In the genomic region with DNA sequence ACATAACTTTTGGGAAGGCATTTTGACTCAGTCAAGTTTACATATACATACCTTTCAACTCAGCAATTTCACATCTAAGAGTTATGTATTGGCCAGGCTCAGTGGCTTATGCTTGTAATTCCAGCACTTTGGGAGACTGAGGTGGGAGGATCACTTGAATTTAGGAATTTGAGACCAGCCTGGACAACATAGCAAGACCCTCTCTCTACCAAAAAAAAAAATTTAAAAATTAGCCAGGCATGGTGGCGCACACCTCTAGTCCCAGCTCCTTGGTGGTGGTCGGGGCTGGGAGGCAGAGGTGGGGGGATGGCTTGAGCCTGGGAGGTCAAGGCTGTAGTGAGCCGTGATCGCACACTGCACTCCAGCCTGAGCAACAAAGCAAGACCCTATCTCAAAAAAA, we compare ENCODE assay signal across 1 cellular context.
TF ChIP-seq lines count a peak whose summit lies in the region.

No MANE protein-coding gene starts in this region.

TF ChIP-seq in HEK293, 187 proteins besides CTCF, POLR2A, EP300 and RAD21 (continued from another document):
- TF ChIP-seq, protein P1, sequence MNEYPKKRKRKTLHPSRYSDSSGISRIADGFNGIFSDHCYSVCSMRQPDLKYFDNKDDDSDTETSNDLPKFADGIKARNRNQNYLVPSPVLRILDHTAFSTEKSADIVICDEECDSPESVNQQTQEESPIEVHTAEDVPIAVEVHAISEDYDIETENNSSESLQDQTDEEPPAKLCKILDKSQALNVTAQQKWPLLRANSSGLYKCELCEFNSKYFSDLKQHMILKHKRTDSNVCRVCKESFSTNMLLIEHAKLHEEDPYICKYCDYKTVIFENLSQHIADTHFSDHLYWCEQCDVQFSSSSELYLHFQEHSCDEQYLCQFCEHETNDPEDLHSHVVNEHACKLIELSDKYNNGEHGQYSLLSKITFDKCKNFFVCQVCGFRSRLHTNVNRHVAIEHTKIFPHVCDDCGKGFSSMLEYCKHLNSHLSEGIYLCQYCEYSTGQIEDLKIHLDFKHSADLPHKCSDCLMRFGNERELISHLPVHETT (tag by site-specific recombination; IDR thresholded peaks at IDR 0.05) = no peak
- no peak for TF ChIP-seq ZSCAN23 (tag by site-specific recombination; IDR thresholded peaks at IDR 0.05)
- peak; percentile 74 for TF ChIP-seq ZNF121 (tag by site-specific recombination; IDR thresholded peaks at IDR 0.05)
